ENCODE assay signal across 1 cellular context in the genomic region with DNA sequence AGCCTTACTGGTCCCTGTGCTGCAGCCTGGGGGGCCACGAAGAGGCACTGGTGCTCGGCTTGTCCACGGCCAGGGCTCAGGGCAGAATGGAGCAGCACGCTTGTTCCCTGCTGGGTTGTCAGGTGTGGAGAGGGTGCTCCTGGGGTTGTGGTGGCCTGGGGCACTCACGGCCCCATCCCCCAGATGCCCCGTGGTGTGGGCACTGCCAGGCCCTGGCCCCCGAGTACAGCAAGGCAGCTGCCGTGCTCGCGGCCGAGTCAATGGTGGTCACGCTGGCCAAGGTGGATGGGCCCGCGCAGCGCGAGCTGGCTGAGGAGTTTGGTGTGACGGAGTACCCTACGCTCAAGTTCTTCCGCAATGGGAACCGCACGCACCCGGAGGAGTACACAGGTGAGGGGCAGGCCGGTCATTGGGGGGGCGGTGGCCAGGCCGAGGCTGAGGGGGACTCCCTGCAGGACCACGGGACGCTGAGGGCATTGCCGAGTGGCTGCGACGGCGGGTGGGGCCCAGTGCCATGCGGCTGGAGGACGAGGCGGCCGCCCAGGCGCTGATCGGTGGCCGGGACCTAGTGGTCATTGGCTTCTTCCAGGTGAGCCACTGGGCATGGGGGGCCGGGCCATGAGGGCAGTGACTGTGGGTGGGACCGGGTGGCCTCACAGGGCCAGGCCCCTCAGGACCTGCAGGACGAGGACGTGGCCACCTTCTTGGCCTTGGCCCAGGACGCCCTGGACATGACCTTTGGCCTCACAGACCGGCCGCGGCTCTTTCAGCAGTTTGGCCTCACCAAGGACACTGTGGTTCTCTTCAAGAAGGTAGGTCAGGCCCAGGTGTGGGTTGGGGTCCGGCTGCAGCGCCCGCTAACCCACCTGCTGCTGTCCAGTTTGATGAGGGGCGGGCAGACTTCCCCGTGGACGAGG.
TF ChIP-seq lines count a peak whose summit lies in the region.

No MANE protein-coding gene starts in this region.

TF ChIP-seq in K562, 482 proteins besides CTCF, POLR2A, EP300 and RAD21 (continued from another document):
- TF ChIP-seq ZNF318 (IDR thresholded peaks at IDR 0.05; ENCODE audit: borderline replicate concordance in 1 of 2, low read depth in 1 of 2) = no peak
- TF ChIP-seq ZNF518B (CRISPR knock-in tag; IDR thresholded peaks at IDR 0.05) = no peak
- no peak for TF ChIP-seq ETS1 (conservative IDR thresholded peaks at IDR 0.05; ENCODE audit: control insufficient read depth, low read depth, low read length)
